ENCODE assay signal across 16 cellular contexts in the genomic region with DNA sequence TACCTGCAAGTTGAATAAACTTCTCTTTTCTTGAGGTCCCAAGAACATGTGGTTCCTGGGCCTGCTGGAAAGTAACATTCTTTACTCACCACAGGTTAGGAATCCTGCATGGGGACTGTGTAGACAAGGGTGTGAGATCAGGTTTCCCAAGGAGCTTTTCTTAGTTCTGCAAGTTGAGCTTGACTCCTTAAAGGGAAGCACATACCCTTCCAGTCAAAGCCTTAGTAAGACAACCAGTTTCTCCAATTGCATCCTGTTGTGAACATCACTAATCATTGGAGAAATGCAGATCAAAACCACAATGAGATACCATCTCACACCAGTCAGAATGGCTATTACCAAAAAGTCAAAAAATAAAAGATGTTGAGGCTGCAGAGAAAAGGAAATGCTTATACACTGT. TPM values are rescaled to one million over a fixed set of nuclear protein-coding genes. Genes with fewer than 3 reads are reported as not detected.
DNase-seq lines count a peak whose midpoint lies in the region; ATAC-seq and TF ChIP-seq lines count a peak whose summit lies in the region.
"Had no signal": no experiment of that assay in that cellular context is flagged by ENCODE, and none has a peak within 500 bp of the region (broad histone marks: within the 10 kb centered on the region; RNA-seq: fewer than 3 reads in every experiment).

No MANE protein-coding gene starts in this region.

- ATAC-seq in HG03460 (IDR thresholded peaks at IDR 0.05; ENCODE audit: unreplicated experiment): no peak
- ATAC-seq: K562 had no signal

- no peak overlapping the region for H3K4me2 ChIP-seq in SK-N-SH
- H3K4me2 ChIP-seq: BLaER1 had no signal

- H4K20me1 ChIP-seq in SK-N-SH (ENCODE audit: insufficient read depth): no peaks in the 10 kb centered on the region
- H4K20me1 ChIP-seq: BLaER1 had no signal

- no peak overlapping the region for H3K27ac ChIP-seq in SK-N-SH (ENCODE audit: low read depth in 2 of 2, low read length in 1 of 2)
- H3K27ac ChIP-seq in spleen: no peak overlapping the region
- H3K27ac ChIP-seq: BLaER1 had no signal

- H3K27me3 ChIP-seq in SK-N-SH (ENCODE audit: insufficient read depth): no peaks in the 10 kb centered on the region
- H3K27me3 ChIP-seq in spleen (replicated peaks in 1 of 7): no peaks in the 10 kb centered on the region
- H3K27me3 ChIP-seq: BLaER1 had no signal

- POLR2A ChIA-PET in SK-N-SH (lab: Yijun Ruan, JAX): no interaction called here

- H3K4me1 ChIP-seq in SK-N-SH (ENCODE audit: control insufficient read depth in 1 of 2, insufficient read depth in 2 of 2, low read depth in 1 of 2, low read length in 1 of 2): no peaks in the 10 kb centered on the region
- H3K4me1 ChIP-seq in spleen: peaks cover 0 to 6% (median 0%) of the 10 kb centered on the region in 6 donors

- DNase-seq in HCEC 1CT (peak; percentile 17), SK-N-SH (no peak), fibroblast of mammary gland (ENCODE audit: low read depth) (peak; percentile 15), GM19240 (ENCODE audit: insufficient read length, low spot score) (no peak), T-helper 9 cell (no peak), spleen (no peak)
- DNase-seq: CD8-positive, alpha-beta memory T cell; H9; NCI-H1105; NCI-H187; NCI-H446; NCI-H748 treated with DMSO at 0.1 percent for 48 hours; SHP77 treated with DMSO at 0.1 percent for 48 hours had no signal

- no peak overlapping the region for H3K9ac ChIP-seq in SK-N-SH
- H3K9ac ChIP-seq: BLaER1 had no signal

- no peaks in the 10 kb centered on the region for H3K9me2 ChIP-seq in SK-N-SH

- peak in 1 of 2 experiments; percentile 22; a peak in 1 of 4 replicates for TF ChIP-seq EP300 in SK-N-SH (IDR thresholded peaks at IDR 0.05; ENCODE audit: borderline replicate concordance in 1 of 2, low read depth in 1 of 2, low read length in 1 of 2)

- H2AFZ ChIP-seq in SK-N-SH (ENCODE audit: low read depth): no peak overlapping the region

- TF ChIP-seq POLR2A in spleen (IDR thresholded peaks at IDR 0.05): no peak

- no peaks in the 10 kb centered on the region for H3K79me2 ChIP-seq in SK-N-SH (ENCODE audit: insufficient read depth)

- no peak for TF ChIP-seq RAD21 in SK-N-SH (IDR thresholded peaks at IDR 0.05; ENCODE audit: low read length)

- H3K9me3 ChIP-seq in SK-N-SH (no peaks in the 10 kb centered on the region), spleen (no peaks in the 10 kb centered on the region)
- H3K9me3 ChIP-seq: BLaER1 had no signal

- no peak overlapping the region for H3K4me3 ChIP-seq in SK-N-SH (ENCODE audit: low read depth in 2 of 2, low read length in 1 of 2)
- no peak overlapping the region for H3K4me3 ChIP-seq in fibroblast of mammary gland (ENCODE audit: control insufficient read depth, low read depth, low read length)
- no peak overlapping the region for H3K4me3 ChIP-seq in spleen
- H3K4me3 ChIP-seq: BLaER1, K562 had no signal

- H3K36me3 ChIP-seq in SK-N-SH (replicated peaks in 1 of 2; ENCODE audit: control insufficient read depth in 1 of 2, insufficient read depth in 2 of 2, low read length in 1 of 2) (no peaks in the 10 kb centered on the region), spleen (no peaks in the 10 kb centered on the region)
- H3K36me3 ChIP-seq: BLaER1 had no signal

- CTCF ChIA-PET in SK-N-SH (lab: Yijun Ruan, JAX): no interaction called here

- TF ChIP-seq CTCF in SK-N-SH (IDR thresholded peaks at IDR 0.05) (no peak), fibroblast of mammary gland (conservative IDR thresholded peaks at IDR 0.05; ENCODE audit: control insufficient read depth, insufficient read depth, low read depth, low read length) (no peak), spleen (IDR thresholded peaks at IDR 0.05 in 8 of 11, conservative IDR thresholded peaks at IDR 0.05 in 3 of 11) (no peak)

- intact Hi-C loops in spleen (cut with DNase I; ENCODE audit: low total_unique reads): no loop called here

- H3F3A ChIP-seq in SK-N-SH (replicated peaks; ENCODE audit: insufficient read depth): no peaks in the 10 kb centered on the region

TF ChIP-seq in SK-N-SH, 30 proteins besides CTCF, POLR2A, EP300 and RAD21:
- TF ChIP-seq NFIC (IDR thresholded peaks at IDR 0.05; ENCODE audit: borderline replicate concordance) (peak; percentile 34; the same call in 1 of the 2 replicates), TCF12 (IDR thresholded peaks at IDR 0.05) (peak; percentile 70), MEF2A (IDR thresholded peaks at IDR 0.05; ENCODE audit: borderline replicate concordance, low read depth) (no peak), PBX3 (IDR thresholded peaks at IDR 0.05) (peak; percentile 69), GABPA (IDR thresholded peaks at IDR 0.05; ENCODE audit: low read depth) (no peak), JUND (IDR thresholded peaks at IDR 0.05) (peak; percentile 45)

RNA-seq across cellular contexts. Expression of gene PAK1, which starts 48.3 kb away (rescaled TPM):
- polyA plus RNA-seq in SK-N-SH (2012; rRNA removed) (14.2 and 17.9 TPM in 2 replicates), spleen (10 to 100 TPM in 2 of 3 donors, 1 to 10 TPM in 1; 9.3 to 16.4 (median 11.0) TPM)
- polyA plus RNA-seq in SK-N-SH (2012; cell fraction: cytosol; rRNA removed): 10.2 and 11.8 TPM in 2 replicates
- 22.9 and 30.0 TPM in 2 replicates for polyA plus RNA-seq in SK-N-SH (2012; cell fraction: nucleus; rRNA removed)
- total RNA-seq in spleen: 10 to 100 TPM; 31.0 to 76.5 (median 43.1) TPM

Comparison
In these comparisons a context has a peak if more than half of its experiments do, and no peak if none do; other contexts are left out.
1. DNase-seq: peak in HCEC 1CT (single experiment) and fibroblast of mammary gland (single experiment); none in SK-N-SH (single experiment), GM19240 (single experiment), T-helper 9 cell (single experiment) and spleen (single experiment).